In genomic region chr6:33455051-33455450, GRCh38 we compare ENCODE assay signal across 8 cellular contexts. TPM values are rescaled to one million over a fixed set of nuclear protein-coding genes. Genes with fewer than 3 reads are reported as not detected.
DNase-seq lines count a peak whose midpoint lies in the region; ATAC-seq and TF ChIP-seq lines count a peak whose summit lies in the region.

No MANE protein-coding gene starts in this region.

- H4K20me1 ChIP-seq in KMS-11 (ENCODE audit: insufficient read depth): no peaks in the 10 kb centered on the region

- H2AFZ ChIP-seq in KMS-11 (ENCODE audit: low read depth): peak overlapping the region; percentile 48; the same call in 1 of the 2 replicates

- H3K27ac ChIP-seq in KMS-11: no peak overlapping the region
- peak overlapping the region; percentile 88 for H3K27ac ChIP-seq in naive thymus-derived CD4-positive, alpha-beta T cell (ENCODE audit: low read depth, low read length)

- TF ChIP-seq CTCF in AG09309 (IDR thresholded peaks at IDR 0.05; ENCODE audit: control insufficient read depth, insufficient read depth, low read depth, low read length, missing control alignments) (no peak), KMS-11 (conservative IDR thresholded peaks at IDR 0.05; ENCODE audit: low read depth, low read length) (no peak)

- ATAC-seq in naive thymus-derived CD4-positive, alpha-beta T cell: no peak
- ATAC-seq in GM19023 (IDR thresholded peaks at IDR 0.05; ENCODE audit: unreplicated experiment) (no peak), HG02840 (IDR thresholded peaks at IDR 0.05; ENCODE audit: low FRiP score, unreplicated experiment) (no peak), GM19395 (IDR thresholded peaks at IDR 0.05; ENCODE audit: unreplicated experiment) (no peak)

- H3K27me3 ChIP-seq in KMS-11 (ENCODE audit: insufficient read depth, low read depth): no peaks in the 10 kb centered on the region
- H3K27me3 ChIP-seq in naive thymus-derived CD4-positive, alpha-beta T cell (ENCODE audit: control insufficient read depth in 2 of 2, insufficient read depth in 2 of 2, low read length in 2 of 2): no peaks in the 10 kb centered on the region

- no peaks in the 10 kb centered on the region for H3K9me3 Mint-ChIP-seq in dendritic cell treated with granulocyte-macrophage colony-stimulating factor and Interleukin-4, amounts not matched to agents 40 ng/mL and 50 ng/mL, for 4 days
- H3K9me3 Mint-ChIP-seq in naive thymus-derived CD4-positive, alpha-beta T cell: peaks cover 0 to 1% (median 0%) of the 10 kb centered on the region in 11 donors

- peak overlapping the region; percentile 86 for H3K27ac Mint-ChIP-seq in dendritic cell treated with granulocyte-macrophage colony-stimulating factor and Interleukin-4, amounts not matched to agents 40 ng/mL and 50 ng/mL, for 4 days
- H3K27ac Mint-ChIP-seq in naive thymus-derived CD4-positive, alpha-beta T cell: peak overlapping the region; percentile 86 to 98 (median 92)

- peak overlapping the region; percentile 70 for H3K4me3 ChIP-seq in AG09309 (ENCODE audit: control insufficient read depth, low read depth, low read length)
- H3K4me3 ChIP-seq in KMS-11 (IDR thresholded peaks at IDR 0.05; ENCODE audit: insufficient read depth, low read depth, low read length): peak overlapping the region; percentile 34
- H3K4me3 ChIP-seq in naive thymus-derived CD4-positive, alpha-beta T cell (ENCODE audit: low read length): peak overlapping the region; percentile 93

- peak overlapping the region; percentile 89 for H3K4me2 ChIP-seq in KMS-11

- no peaks in the 10 kb centered on the region for H3K36me3 ChIP-seq in KMS-11 (ENCODE audit: insufficient read depth)
- H3K36me3 ChIP-seq in naive thymus-derived CD4-positive, alpha-beta T cell (ENCODE audit: control insufficient read depth in 2 of 3, insufficient read depth in 3 of 3, low read length in 3 of 3): peaks cover 0 to 23% (median 0%) of the 10 kb centered on the region in 3 experiments

- no peaks in the 10 kb centered on the region for H3K9me3 ChIP-seq in naive thymus-derived CD4-positive, alpha-beta T cell (ENCODE audit: control insufficient read depth in 2 of 3, low read length in 3 of 3)

- H3K36me3 Mint-ChIP-seq in dendritic cell treated with granulocyte-macrophage colony-stimulating factor and Interleukin-4, amounts not matched to agents 40 ng/mL and 50 ng/mL, for 4 days (ENCODE audit: low read depth): peaks cover 43% of the 10 kb centered on the region
- H3K36me3 Mint-ChIP-seq in naive thymus-derived CD4-positive, alpha-beta T cell: peaks cover 0 to 23% (median 7%) of the 10 kb centered on the region in 5 donors

- no peaks in the 10 kb centered on the region for H3K4me1 ChIP-seq in KMS-11 (ENCODE audit: low read depth, poor library complexity, severe bottlenecking)
- peaks cover 12 to 22% of the 10 kb centered on the region in 2 donors for H3K4me1 ChIP-seq in naive thymus-derived CD4-positive, alpha-beta T cell (ENCODE audit: control insufficient read depth in 2 of 2, insufficient read depth in 2 of 2, low read length in 2 of 2)

- H3K27me3 Mint-ChIP-seq in dendritic cell treated with granulocyte-macrophage colony-stimulating factor and Interleukin-4, amounts not matched to agents 40 ng/mL and 50 ng/mL, for 4 days: no peaks in the 10 kb centered on the region
- no peaks in the 10 kb centered on the region for H3K27me3 Mint-ChIP-seq in naive thymus-derived CD4-positive, alpha-beta T cell

- DNase-seq in AG09309 (ENCODE audit: low read depth) (no peak), NCI-H226 (no peak)
- DNase-seq in naive thymus-derived CD4-positive, alpha-beta T cell: no peak

- peak overlapping the region; percentile 47; the same call in 1 of the 2 replicates for H3K9ac ChIP-seq in KMS-11

- POLR2A ChIA-PET in naive thymus-derived CD4-positive, alpha-beta T cell (lab: Charles Lee): interaction anchor here (0.8 to 3.0 kb wide), 9 partner anchors 15 to 137 kb away, joined by 3 to 37 read pairs (median 7); partner anchors contain the start of genes BAK1, CUTA and ZBTB22

- peaks cover 9% of the 10 kb centered on the region; the same call in 1 of the 2 replicates for H3K79me2 ChIP-seq in KMS-11 (ENCODE audit: insufficient read depth, low read depth)

- intact Hi-C loops in dendritic cell treated with granulocyte-macrophage colony-stimulating factor and Interleukin-4, amounts not matched to agents 40 ng/mL and 50 ng/mL, for 4 days (cut with micrococcal nuclease): no loop called here
- intact Hi-C loops in naive thymus-derived CD4-positive, alpha-beta T cell (cut with micrococcal nuclease): loop anchor here (2.0 kb wide), 1 partner anchor 78 kb away; no protein-coding TSS in a partner anchor

- peaks cover 51% of the 10 kb centered on the region for H3K4me1 Mint-ChIP-seq in dendritic cell treated with granulocyte-macrophage colony-stimulating factor and Interleukin-4, amounts not matched to agents 40 ng/mL and 50 ng/mL, for 4 days (ENCODE audit: low read depth)
- H3K4me1 Mint-ChIP-seq in naive thymus-derived CD4-positive, alpha-beta T cell: peaks cover 21 to 57% (median 43%) of the 10 kb centered on the region in 7 donors

- CTCF ChIA-PET in naive thymus-derived CD4-positive, alpha-beta T cell (lab: Charles Lee): interaction anchor here (0.6 to 1.8 kb wide), 3 partner anchors 24 to 1005 kb away, joined by 3 to 6 read pairs (median 3); partner anchors contain the start of gene CUTA

- peak overlapping the region; percentile 93 for H3K4me3 Mint-ChIP-seq in dendritic cell treated with granulocyte-macrophage colony-stimulating factor and Interleukin-4, amounts not matched to agents 40 ng/mL and 50 ng/mL, for 4 days
- peak overlapping the region; percentile 88 to 99 (median 95) for H3K4me3 Mint-ChIP-seq in naive thymus-derived CD4-positive, alpha-beta T cell

RNA-seq across cellular contexts. Expression of gene ZBTB9, which starts 0.7 kb away (rescaled TPM):
- total RNA-seq in naive thymus-derived CD4-positive, alpha-beta T cell: 10 to 100 TPM in 1 of 5 experiments, 1 to 10 TPM in 4; 3.3 to 14.0 (median 9.8) TPM
- polyA plus RNA-seq in naive thymus-derived CD4-positive, alpha-beta T cell: 10 to 100 TPM in 1 of 2 donors, 1 to 10 TPM in 1; 6.9 to 15.2 TPM

RNA-seq across cellular contexts. Expression of gene SYNGAP1, which starts 35.2 kb away (rescaled TPM):
- 10 to 100 TPM; 35.5 to 94.1 (median 57.9) TPM for total RNA-seq in naive thymus-derived CD4-positive, alpha-beta T cell
- 1 to 10 TPM in 1 of 2 donors, under 1 TPM in 1; 0.48 to 2.3 TPM for polyA plus RNA-seq in naive thymus-derived CD4-positive, alpha-beta T cell

RNA-seq across cellular contexts. Expression of gene CUTA, which starts 37.1 kb away (rescaled TPM):
- 100 to 1,000 TPM; 148 to 235 (median 158) TPM for total RNA-seq in naive thymus-derived CD4-positive, alpha-beta T cell
- 100 to 1,000 TPM; 389 to 466 TPM for polyA plus RNA-seq in naive thymus-derived CD4-positive, alpha-beta T cell

RNA-seq across cellular contexts. Expression of gene PHF1, which starts 44.2 kb away (rescaled TPM):
- total RNA-seq in naive thymus-derived CD4-positive, alpha-beta T cell: 100 to 1,000 TPM in 4 of 5 experiments, 10 to 100 TPM in 1; 37.8 to 356 (median 235) TPM
- 10 to 100 TPM; 58.6 to 88.3 TPM for polyA plus RNA-seq in naive thymus-derived CD4-positive, alpha-beta T cell

Comparison
In these comparisons a context has a peak if more than half of its experiments do, and no peak if none do; other contexts are left out.
1. H3K4me3 ChIP-seq: peak in every context shown above with its lines; median percentile 93 in naive thymus-derived CD4-positive, alpha-beta T cell; 70 in AG09309; 34 in KMS-11.